Comparison of ENCODE assay signal across 29 cellular contexts in the genomic region with DNA sequence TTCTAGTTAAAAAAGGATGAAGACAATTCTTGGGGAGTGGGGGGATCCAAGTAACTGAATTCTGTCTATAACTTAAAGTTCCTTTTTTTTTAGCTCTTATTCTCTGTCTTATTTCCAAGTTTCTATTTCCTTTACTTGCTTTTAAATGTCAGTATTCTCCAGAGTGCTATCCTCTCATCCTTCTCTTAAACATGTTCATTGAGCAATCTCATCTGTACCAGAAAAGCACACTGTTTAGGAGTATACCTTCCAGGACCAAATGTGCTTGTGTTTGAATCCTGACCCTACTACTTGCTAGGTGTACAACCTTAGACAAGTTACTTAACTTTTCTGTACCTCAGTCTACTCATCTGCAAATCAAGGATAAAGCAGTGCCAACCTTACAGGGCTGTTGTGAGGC. TPM values are rescaled to one million over a fixed set of nuclear protein-coding genes. Genes with fewer than 3 reads are reported as not detected.
A peak's percentile ranks its signal among the peaks of the same experiment; 100 is the strongest.
DNase-seq lines count a peak whose midpoint lies in the region; ATAC-seq and TF ChIP-seq lines count a peak whose summit lies in the region.
"Had no signal": no experiment of that assay in that cellular context is flagged by ENCODE, and none has a peak within 500 bp of the region (broad histone marks: within the 10 kb centered on the region; RNA-seq: fewer than 3 reads in every experiment).

No MANE protein-coding gene starts in this region.

- dilution Hi-C loops in mammary epithelial cell (cut with HindIII; ENCODE audit: low sequenced_read_pairs), result no loop called here

- H3K4me3 ChIP-seq in ACC112 (ENCODE audit: low read depth, low read length) (peak overlapping the region; percentile 40; the same call in 1 of the 2 replicates), mammary epithelial cell (replicated peaks in 1 of 3; ENCODE audit: insufficient read depth in 1 of 3, low read depth in 2 of 3, low read length in 3 of 3) (no peak overlapping the region), psoas muscle (no peak overlapping the region)
- H3K4me3 ChIP-seq: BLaER1 had no signal

- peak overlapping the region; percentile 84 for H3K27ac Mint-ChIP-seq in HFFc6
- H3K27ac Mint-ChIP-seq: activated B cell treated with CpG ODN at 0.5 μM for 24 hours; activated naive CD8-positive, alpha-beta T cell treated with anti-CD3 and anti-CD28 coated beads, Interleukin-2, amount 50 U/mL, for 24 hours had no signal

- H3K36me3 ChIP-seq in ACC112 (ENCODE audit: insufficient read depth, low read length), result peaks cover 11% of the 10 kb centered on the region; the same call in 1 of the 2 replicates
- H3K36me3 ChIP-seq in mammary epithelial cell (ENCODE audit: insufficient read depth, low read length), result no peaks in the 10 kb centered on the region
- no peaks in the 10 kb centered on the region for H3K36me3 ChIP-seq in psoas muscle (ENCODE audit: insufficient read depth in 1 of 2, low read depth in 1 of 2)

- no TSS peak for BruUV-seq in mammary epithelial cell (replicated peaks; lab: Mats Ljungman, UMichigan)

- CTCF ChIA-PET in mammary epithelial cell (lab: Charles Lee; ENCODE audit: low non-redundant PET), result no interaction called here

- in situ Hi-C loops in mammary epithelial cell (cut with MboI; ENCODE audit: low sequenced_read_pairs in 2 of 2), result no loop called here

- H3K9me3 Mint-ChIP-seq in HFFc6, result peaks cover 4% of the 10 kb centered on the region; the same call in 1 of the 2 replicates
- H3K9me3 Mint-ChIP-seq: activated B cell treated with CpG ODN at 0.5 μM for 24 hours; activated naive CD8-positive, alpha-beta T cell treated with anti-CD3 and anti-CD28 coated beads, Interleukin-2, amount 50 U/mL, for 24 hours had no signal

- no peak for ATAC-seq in psoas muscle
- ATAC-seq: activated naive CD8-positive, alpha-beta T cell treated with anti-CD3 and anti-CD28 coated beads, Interleukin-2, amount 50 U/mL, for 24 hours; esophagus mucosa; SK-N-SH treated with all-trans-retinoic acid at 6 μM for 48 hours had no signal

- H3K79me2 ChIP-seq in ACC112 (ENCODE audit: control insufficient read depth, insufficient read depth, low read length, unreplicated experiment), result peaks cover 29% of the 10 kb centered on the region
- peaks cover 21% of the 10 kb centered on the region for H3K79me2 ChIP-seq in mammary epithelial cell (ENCODE audit: insufficient read depth, low read length)

- H3K9me3 ChIP-seq in mammary epithelial cell (replicated peaks; ENCODE audit: insufficient read depth, low read length) (no peaks in the 10 kb centered on the region), psoas muscle (no peaks in the 10 kb centered on the region)

- no peak for DNase-seq in HFFc6
- no peak for DNase-seq in mammary epithelial cell
- peak; percentile 32 for DNase-seq in iris pigment epithelial cell (ENCODE audit: low read depth)
- no peak for DNase-seq in NCI-H69 (lab: John Stamatoyannopoulos, UW)
- no peak for DNase-seq in GDM1 (lab: John Stamatoyannopoulos, UW)
- no peak for DNase-seq in D341Med (ENCODE audit: low spot score)
- DNase-seq in psoas muscle, result no peak
- DNase-seq: ACHN; activated B cell treated with CpG ODN at 0.5 μM for 24 hours; activated CD4-positive, alpha-beta T cell treated with anti-CD3 and anti-CD28 coated beads, Interleukin-2, amount 50 U/mL, for 4 hours; activated CD8-positive, alpha-beta memory T cell treated with anti-CD3 and anti-CD28 coated beads, Interleukin-2, amount 50 U/mL, for 4 hours; activated effector memory CD4-positive, alpha-beta T cell treated with Interleukin-2 at 50 U/mL for 16 hours; activated naive CD8-positive, alpha-beta T cell treated with anti-CD3 and anti-CD28 coated beads, Interleukin-2, amount 50 U/mL, for 24 hours; DND-41; effector memory CD4-positive, alpha-beta T cell; H7; mesendoderm; NCI-H1092 treated with DMSO at 0.1 percent for 48 hours; NCI-H2029; NCI-H226; NCI-H748 treated with DMSO at 0.1 percent for 48 hours; RPMI8226; stimulated activated CD4-positive, alpha-beta T cell treated with anti-CD3 and anti-CD28 coated beads, Interleukin-4, amount 100 ng/mL, for 24 hours; stimulated activated naive CD4-positive, alpha-beta T cell had no signal

- peaks cover 57% of the 10 kb centered on the region for H3K4me1 Mint-ChIP-seq in HFFc6 (ENCODE audit: low read depth)

- H3K4me3 Mint-ChIP-seq in HFFc6, result peak overlapping the region; percentile 71
- H3K4me3 Mint-ChIP-seq: activated B cell treated with CpG ODN at 0.5 μM for 24 hours; activated naive CD8-positive, alpha-beta T cell treated with anti-CD3 and anti-CD28 coated beads, Interleukin-2, amount 50 U/mL, for 24 hours; brain had no signal

- H3K9ac ChIP-seq in mammary epithelial cell (ENCODE audit: insufficient read depth, low read length), result no peak overlapping the region
- H3K9ac ChIP-seq: BLaER1 had no signal

- H3K27me3 ChIP-seq in ACC112 (ENCODE audit: insufficient read depth, low read length), result no peaks in the 10 kb centered on the region
- H3K27me3 ChIP-seq in mammary epithelial cell (ENCODE audit: insufficient read depth, low read length), result no peaks in the 10 kb centered on the region
- no peaks in the 10 kb centered on the region for H3K27me3 ChIP-seq in psoas muscle (ENCODE audit: insufficient read depth in 3 of 3, low read length in 2 of 3)
- H3K27me3 ChIP-seq: BLaER1 had no signal

- intact Hi-C loops in mammary epithelial cell (cut with micrococcal nuclease) (no loop called here), psoas muscle (cut with DNase I) (no loop called here)

- no peak overlapping the region for H3K4me2 ChIP-seq in mammary epithelial cell (ENCODE audit: insufficient read depth, low read depth, low read length)
- H3K4me2 ChIP-seq: BLaER1 had no signal

- H3K4me1 ChIP-seq in ACC112 (ENCODE audit: control insufficient read depth, insufficient read depth, low read length, unreplicated experiment), result peaks cover 21% of the 10 kb centered on the region
- H3K4me1 ChIP-seq in mammary epithelial cell (ENCODE audit: insufficient read depth, low read length), result peaks cover 27% of the 10 kb centered on the region
- H3K4me1 ChIP-seq in psoas muscle, result no peaks in the 10 kb centered on the region

- peaks cover 22% of the 10 kb centered on the region for H3K36me3 Mint-ChIP-seq in HFFc6 (ENCODE audit: low read depth)

- no peaks in the 10 kb centered on the region; the same call in 1 of the 2 replicates for H3K27me3 Mint-ChIP-seq in HFFc6 (ENCODE audit: insufficient read depth)
- H3K27me3 Mint-ChIP-seq: activated B cell treated with CpG ODN at 0.5 μM for 24 hours; activated naive CD8-positive, alpha-beta T cell treated with anti-CD3 and anti-CD28 coated beads, Interleukin-2, amount 50 U/mL, for 24 hours; brain had no signal

- TF ChIP-seq CTCF in HFFc6 (IDR thresholded peaks at IDR 0.05) (no peak), mammary epithelial cell (conservative IDR thresholded peaks at IDR 0.05 in 1 of 2, IDR thresholded peaks at IDR 0.05 in 1 of 2; ENCODE audit: extremely low read depth in 1 of 2, insufficient read depth in 1 of 2, low read depth in 1 of 2, low read length in 2 of 2) (no peak), psoas muscle (IDR thresholded peaks at IDR 0.05) (no peak)

- H3K27ac ChIP-seq in ACC112 (ENCODE audit: low read depth, low read length) (peak overlapping the region; percentile 82), mammary epithelial cell (ENCODE audit: insufficient read depth, low read depth, low read length) (peak overlapping the region; percentile 69), psoas muscle (no peak overlapping the region)
- H3K27ac ChIP-seq: BLaER1 had no signal

- H2AFZ ChIP-seq in ACC112 (ENCODE audit: low read length, unreplicated experiment) (peak overlapping the region; percentile 59), mammary epithelial cell (ENCODE audit: low read depth, low read length) (no peak overlapping the region)

- no peaks in the 10 kb centered on the region for H4K20me1 ChIP-seq in mammary epithelial cell (ENCODE audit: insufficient read depth, low read length)
- H4K20me1 ChIP-seq: BLaER1 had no signal

RNA-seq across cellular contexts. Expression of a gene that starts 50.1 kb away (rescaled TPM):
- 10 to 100 TPM; 66.8 to 85.4 (median 75.1) TPM for total RNA-seq in HFFc6 (2021; fragmentation: NEBNext Ultra II Directional; extraction: Animal tissue kit (Norgen Biotek cat#: 25700))
- 10 to 100 TPM in 1 of 2 donors, 1 to 10 TPM in 1; 9.3 to 16.2 TPM for total RNA-seq in mammary epithelial cell
- 11.2 TPM for polyA plus RNA-seq in mammary epithelial cell
- 57.8 TPM for polyA minus RNA-seq in mammary epithelial cell
- total RNA-seq in psoas muscle, result 10 to 100 TPM in 3 of 4 donors, 1 to 10 TPM in 1; 9.8 to 25.1 (median 14.1) TPM
- 1 to 10 TPM; 3.3 to 3.7 (median 3.5) TPM for polyA plus RNA-seq in psoas muscle
